In genomic region chr4:141410839-141411238, GRCh38 we compare ENCODE assay signal across 27 cellular contexts.
DNase-seq lines count a peak whose midpoint lies in the region; ATAC-seq and TF ChIP-seq lines count a peak whose summit lies in the region.
"Had no signal": no experiment of that assay in that cellular context is flagged by ENCODE, and none has a peak within 500 bp of the region (broad histone marks: within the 10 kb centered on the region; RNA-seq: fewer than 3 reads in every experiment).

No MANE protein-coding gene starts in this region.

- peaks cover 12% of the 10 kb centered on the region for H3K4me1 ChIP-seq in osteoblast (ENCODE audit: insufficient read depth, low read length)
- H3K4me1 ChIP-seq: esophagus squamous epithelium, left ventricle myocardium inferior, SJSA1, spleen had no signal

- no peaks in the 10 kb centered on the region for H3K27me3 ChIP-seq in osteoblast (ENCODE audit: insufficient read depth, low read length)
- H3K27me3 ChIP-seq: esophagus squamous epithelium, SJSA1, spleen had no signal

- TF ChIP-seq CTCF in chondrocyte (IDR thresholded peaks at IDR 0.05) (no peak), osteoblast (IDR thresholded peaks at IDR 0.05; ENCODE audit: extremely low read depth, low read depth, low read length) (no peak)

- H3K36me3 ChIP-seq in osteoblast (ENCODE audit: insufficient read depth, low read length) = no peaks in the 10 kb centered on the region
- H3K36me3 ChIP-seq: esophagus squamous epithelium, left ventricle myocardium inferior, SJSA1, spleen had no signal

- peak overlapping the region; percentile 34 for H3K27ac Mint-ChIP-seq in chondrocyte (ENCODE audit: unreplicated experiment)
- H3K27ac Mint-ChIP-seq: activated naive CD8-positive, alpha-beta T cell treated with anti-CD3 and anti-CD28 coated beads, Interleukin-2, amount 50 U/mL, for 24 hours; CD8-positive, alpha-beta T cell; endodermal cell; naive B cell; stimulated activated effector memory CD8-positive, alpha-beta T cell treated with anti-CD3 and anti-CD28 coated beads, Interleukin-12 subunit alpha, Interleukin-12 subunit beta, amount 100 ng/mL, for 72 hours had no signal

- H3K27me3 Mint-ChIP-seq in chondrocyte (ENCODE audit: low read depth) = no peaks in the 10 kb centered on the region
- H3K27me3 Mint-ChIP-seq: activated naive CD8-positive, alpha-beta T cell treated with anti-CD3 and anti-CD28 coated beads, Interleukin-2, amount 50 U/mL, for 24 hours had no signal

- H3K27ac ChIP-seq in osteoblast (ENCODE audit: low read depth, low read length) = peak overlapping the region; percentile 59
- H3K27ac ChIP-seq: esophagus squamous epithelium, HL-60, left ventricle myocardium inferior, SJSA1, spleen had no signal

- no peak overlapping the region for H3K4me3 Mint-ChIP-seq in chondrocyte (ENCODE audit: unreplicated experiment)
- H3K4me3 Mint-ChIP-seq: activated naive CD8-positive, alpha-beta T cell treated with anti-CD3 and anti-CD28 coated beads, Interleukin-2, amount 50 U/mL, for 24 hours; CD8-positive, alpha-beta T cell; endodermal cell; naive B cell; stimulated activated effector memory CD8-positive, alpha-beta T cell treated with anti-CD3 and anti-CD28 coated beads, Interleukin-12 subunit alpha, Interleukin-12 subunit beta, amount 100 ng/mL, for 72 hours had no signal

- ATAC-seq in HG03196 (IDR thresholded peaks at IDR 0.05; ENCODE audit: unreplicated experiment) (no peak), GM19463 (IDR thresholded peaks at IDR 0.05; ENCODE audit: unreplicated experiment) (no peak)
- ATAC-seq: activated naive CD8-positive, alpha-beta T cell treated with anti-CD3 and anti-CD28 coated beads, Interleukin-2, amount 50 U/mL, for 24 hours; CD8-positive, alpha-beta T cell; stimulated activated effector memory CD8-positive, alpha-beta T cell treated with anti-CD3 and anti-CD28 coated beads, Interleukin-12 subunit alpha, Interleukin-12 subunit beta, amount 100 ng/mL, for 72 hours had no signal

- peak overlapping the region; percentile 19 for H3K4me2 ChIP-seq in osteoblast (ENCODE audit: insufficient read depth, low read length)

- DNase-seq in AG08396 (ENCODE audit: low spot score) (peak; percentile 34), HCEC 1CT (peak; percentile 69), chondrocyte (ENCODE audit: low spot score) (no peak), osteoblast (ENCODE audit: insufficient read length, low spot score, missing footprints) (no peak), HUDEP-2 (lab: John Stamatoyannopoulos, UW; ENCODE audit: unreplicated experiment in 76 of 76) (no peak), kidney tubule cell (ENCODE audit: low spot score) (no peak)
- DNase-seq: activated gamma-delta T cell treated with Interleukin-2 at 50 U/mL for 16 hours; activated naive CD8-positive, alpha-beta T cell treated with anti-CD3 and anti-CD28 coated beads, Interleukin-2, amount 50 U/mL, for 24 hours; AML-193; CD8-positive, alpha-beta T cell; DMS 273 treated with DMSO at 0.1 percent for 48 hours; endodermal cell; esophagus squamous epithelium; left ventricle myocardium inferior; naive B cell; NCI-H1105; NCI-H1930; occipital lobe; retina; spleen; stimulated activated CD4-positive, alpha-beta T cell treated with anti-CD3 and anti-CD28 coated beads, Interleukin-2, amount 100 ng/mL, for 48 hours had no signal

- H2AFZ ChIP-seq in osteoblast (ENCODE audit: low read length) = no peak overlapping the region

- H3K4me1 Mint-ChIP-seq in chondrocyte (ENCODE audit: low read depth) = peaks cover 25% of the 10 kb centered on the region
- H3K4me1 Mint-ChIP-seq: activated naive CD8-positive, alpha-beta T cell treated with anti-CD3 and anti-CD28 coated beads, Interleukin-2, amount 50 U/mL, for 24 hours; endodermal cell; naive B cell; stimulated activated effector memory CD8-positive, alpha-beta T cell treated with anti-CD3 and anti-CD28 coated beads, Interleukin-12 subunit alpha, Interleukin-12 subunit beta, amount 100 ng/mL, for 72 hours had no signal

- no peaks in the 10 kb centered on the region for H3K79me2 ChIP-seq in osteoblast (ENCODE audit: insufficient read depth, low read length)

- no peaks in the 10 kb centered on the region for H3K9me3 Mint-ChIP-seq in chondrocyte (ENCODE audit: low read depth)
- H3K9me3 Mint-ChIP-seq: activated naive CD8-positive, alpha-beta T cell treated with anti-CD3 and anti-CD28 coated beads, Interleukin-2, amount 50 U/mL, for 24 hours; CD8-positive, alpha-beta T cell; endodermal cell; naive B cell; stimulated activated effector memory CD8-positive, alpha-beta T cell treated with anti-CD3 and anti-CD28 coated beads, Interleukin-12 subunit alpha, Interleukin-12 subunit beta, amount 100 ng/mL, for 72 hours had no signal

- no peaks in the 10 kb centered on the region for H3K9me3 ChIP-seq in osteoblast (ENCODE audit: low read depth, low read length)
- H3K9me3 ChIP-seq: esophagus squamous epithelium, left ventricle myocardium inferior, SJSA1, spleen had no signal

- H3K4me3 ChIP-seq in osteoblast (ENCODE audit: insufficient read depth, low read length) = no peak overlapping the region
- H3K4me3 ChIP-seq: coronary artery, esophagus squamous epithelium, left ventricle myocardium inferior, SJSA1, spleen had no signal

- no peaks in the 10 kb centered on the region for H3K36me3 Mint-ChIP-seq in chondrocyte (ENCODE audit: low read depth)
- H3K36me3 Mint-ChIP-seq: CD8-positive, alpha-beta T cell; naive B cell; stimulated activated effector memory CD8-positive, alpha-beta T cell treated with anti-CD3 and anti-CD28 coated beads, Interleukin-12 subunit alpha, Interleukin-12 subunit beta, amount 100 ng/mL, for 72 hours had no signal

- no peaks in the 10 kb centered on the region for H4K20me1 ChIP-seq in osteoblast (ENCODE audit: insufficient read depth, low read length)

Comparison
In these comparisons a context has a peak if more than half of its experiments do, and no peak if none do; other contexts are left out.
1. DNase-seq: peak in AG08396 (single experiment) and HCEC 1CT (single experiment); none in chondrocyte (single experiment), osteoblast (single experiment), HUDEP-2 (0 of 76) and kidney tubule cell (single experiment).